24 cellular contexts compared by ENCODE assay signal in the genomic region with DNA sequence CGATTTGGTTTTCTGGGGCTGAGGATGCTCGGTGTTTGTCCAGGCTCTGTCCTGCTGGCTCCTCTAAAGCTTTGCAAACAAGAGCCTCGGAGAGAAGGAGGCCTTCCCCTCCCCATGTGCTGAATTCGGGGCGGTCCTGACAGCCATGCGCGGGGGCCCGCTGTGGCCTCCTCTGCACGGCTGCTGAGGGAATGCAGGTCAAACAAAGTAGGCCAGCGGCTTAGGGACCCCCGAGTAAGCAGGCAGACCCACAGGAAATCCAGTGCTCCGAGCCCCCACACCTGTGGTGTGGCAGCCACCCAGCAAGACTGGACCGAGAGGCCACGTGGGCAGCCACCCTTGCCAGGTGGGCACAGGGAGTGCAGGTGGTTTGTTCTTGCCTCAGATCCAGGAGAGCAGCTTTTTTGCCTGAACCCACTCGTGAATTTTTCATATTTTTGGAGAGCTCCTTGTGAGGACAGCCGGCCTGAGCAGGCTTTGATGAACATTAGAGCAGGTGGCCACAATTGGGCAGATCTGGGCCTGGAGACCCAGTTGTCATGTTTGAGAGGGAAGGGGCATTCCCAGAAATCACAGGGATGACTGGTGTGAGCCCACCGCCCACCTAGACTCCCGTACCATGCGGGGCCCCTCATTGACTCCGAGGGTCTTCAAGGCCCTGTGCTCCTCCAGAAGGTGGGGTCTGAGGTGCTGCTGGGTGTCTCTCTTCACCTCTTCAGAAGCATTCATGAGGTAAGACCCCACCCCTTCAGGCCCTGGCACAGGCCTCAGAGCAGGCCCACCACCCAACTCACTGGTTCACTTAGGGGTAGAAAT. TPM values are rescaled to one million over a fixed set of nuclear protein-coding genes. Genes with fewer than 3 reads are reported as not detected.
DNase-seq lines count a peak whose midpoint lies in the region; ATAC-seq, FAIRE-seq and TF ChIP-seq lines count a peak whose summit lies in the region.
"Had no signal": no experiment of that assay in that cellular context is flagged by ENCODE, and none has a peak within 500 bp of the region (broad histone marks: within the 10 kb centered on the region; RNA-seq: fewer than 3 reads in every experiment).

No MANE protein-coding gene starts in this region.

- no peak overlapping the region for H3K4me3 ChIP-seq in heart right ventricle
- no peak overlapping the region for H3K4me3 ChIP-seq in ovary
- H3K4me3 ChIP-seq: esophagus muscularis mucosa, gastrocnemius medialis, pancreas had no signal

- DNase-seq in Right ventricle myocardium superior (peak; percentile 27), heart right ventricle (no peak), left ventricle myocardium superior (peak; percentile 19), ovary (peak in 2 of 5 donors; percentile 34 to 42), cerebellum (ENCODE audit: low spot score) (no peak), H54 (ENCODE audit: insufficient read length, low spot score) (no peak)
- DNase-seq in stimulated activated CD4-positive, alpha-beta T cell treated with anti-CD3 and anti-CD28 coated beads, Interleukin-2, amount 100 ng/mL, for 24 hours: no peak
- DNase-seq: activated CD4-positive, alpha-beta T cell treated with anti-CD3 and anti-CD28 coated beads, Interleukin-2, amount 10 ng/mL, durations not matched to agents 24 days and 14 days; activated T-cell treated with anti-CD3 and anti-CD28 coated beads, Interleukin-2, amount 50 U/mL, for 72 hours; gastrocnemius medialis; GOT3; kidney glomerular epithelial cell; naive thymus-derived CD4-positive, alpha-beta T cell; NCI-H2107; SK-N-SH; stimulated activated naive CD4-positive, alpha-beta T cell; T-helper 2 cell had no signal

- ATAC-seq in Right ventricle myocardium superior (ENCODE audit: poor library complexity) (no peak), heart right ventricle (no peak), left ventricle myocardium superior (no peak), GM21786 (IDR thresholded peaks at IDR 0.05; ENCODE audit: unreplicated experiment) (no peak)
- ATAC-seq: activated naive CD4-positive, alpha-beta T cell treated with anti-CD3 and anti-CD28 coated beads, Interleukin-2, amount 50 U/mL, for 72 hours; activated T-cell treated with anti-CD3 and anti-CD28 coated beads, Interleukin-2, amount 50 U/mL, for 72 hours; gastrocnemius medialis; naive thymus-derived CD4-positive, alpha-beta T cell had no signal

- TF ChIP-seq CTCF in heart right ventricle (IDR thresholded peaks at IDR 0.05): no peak
- no peak for TF ChIP-seq CTCF in ovary (IDR thresholded peaks at IDR 0.05)

- H3K27me3 ChIP-seq in heart right ventricle (no peaks in the 10 kb centered on the region), ovary (no peaks in the 10 kb centered on the region)
- H3K27me3 ChIP-seq: esophagus muscularis mucosa, gastrocnemius medialis, pancreas had no signal

- no peak overlapping the region for H3K27ac ChIP-seq in heart right ventricle
- peak overlapping the region; percentile 76 to 86 for H3K27ac ChIP-seq in ovary
- H3K27ac ChIP-seq: C4-2B, gastrocnemius medialis, pancreas had no signal

- TF ChIP-seq EP300 in ovary (IDR thresholded peaks at IDR 0.05): no peak

- peaks cover 0 to 36% (median 12%) of the 10 kb centered on the region in 9 donors for H3K4me1 ChIP-seq in heart right ventricle
- peaks cover 14% of the 10 kb centered on the region for H3K4me1 ChIP-seq in ovary (ENCODE audit: insufficient read depth)
- H3K4me1 ChIP-seq: gastrocnemius medialis, pancreas had no signal

- 93 to 97% methylated on average over 20 of the region's 20 CpGs for WGBS in heart right ventricle, 2 donors
- WGBS in ovary, 3 donors: 79 to 92% (median 88%) methylated on average over 20 of the region's 20 CpGs

- intact Hi-C loops in Right ventricle myocardium superior (cut with DNase I) (no loop called here), heart right ventricle (cut with DNase I) (no loop called here), left ventricle myocardium superior (cut with micrococcal nuclease) (no loop called here), ovary (cut with DNase I) (no loop called here)

- no peaks in the 10 kb centered on the region for H3K9me3 ChIP-seq in heart right ventricle
- no peaks in the 10 kb centered on the region for H3K9me3 ChIP-seq in ovary
- H3K9me3 ChIP-seq: esophagus muscularis mucosa, gastrocnemius medialis, pancreas, SK-N-SH had no signal

- TF ChIP-seq POLR2A in ovary (IDR thresholded peaks at IDR 0.05): no peak
- no peak for TF ChIP-seq POLR2A in H54 (IDR thresholded peaks at IDR 0.05; ENCODE audit: low read depth, low read length)

- H3K36me3 ChIP-seq in heart right ventricle: no peaks in the 10 kb centered on the region
- H3K36me3 ChIP-seq in ovary: no peaks in the 10 kb centered on the region
- H3K36me3 ChIP-seq: esophagus muscularis mucosa, gastrocnemius medialis, pancreas had no signal

- FAIRE-seq in H54 (lab: Jason Lieb, UNC): no peak
- FAIRE-seq: colon, D721Med, pancreas had no signal

RNA-seq across cellular contexts. Expression of gene KCNQ1OT1, which starts 43.0 kb away (rescaled TPM):
- total RNA-seq in Right ventricle myocardium superior (0.35 TPM), heart right ventricle (under 1 TPM; 0.28 to 0.56 (median 0.43) TPM), left ventricle myocardium superior (0.35 TPM), ovary (10 to 100 TPM in 1 of 7 donors, 1 to 10 TPM in 6; 3.9 to 11.5 (median 6.8) TPM), cerebellum (12.0 TPM)
- polyA plus RNA-seq in heart right ventricle (under 1 TPM; 0.01 to 0.73 TPM), ovary (under 1 TPM; 0.43 to 0.52 TPM)

Comparison
In these comparisons a context has a peak if more than half of its experiments do, and no peak if none do; other contexts are left out.
1. DNase-seq: peak in Right ventricle myocardium superior (single experiment) and left ventricle myocardium superior (single experiment); none in heart right ventricle (0 of 2), cerebellum (single experiment), H54 (single experiment) and stimulated activated CD4-positive, alpha-beta T cell treated with anti-CD3 and anti-CD28 coated beads, Interleukin-2, amount 100 ng/mL, for 24 hours (0 of 2).
2. H3K27ac ChIP-seq: peak in ovary (2 of 2); none in heart right ventricle (0 of 10).